In genomic region chr2:227632827-227633226, GRCh38 we compare ENCODE assay signal across 12 cellular contexts. TPM values are rescaled to one million over a fixed set of nuclear protein-coding genes. Genes with fewer than 3 reads are reported as not detected.
"Had no signal": no experiment of that assay in that cellular context is flagged by ENCODE, and none has a peak within 500 bp of the region (broad histone marks: within the 10 kb centered on the region; RNA-seq: fewer than 3 reads in every experiment).

No MANE protein-coding gene starts in this region.

- H3K27ac ChIP-seq: GM23248 had no signal

- H3K9me3 Mint-ChIP-seq: HFFc6 had no signal

- FAIRE-seq: HTR-8/SVneo, K562 had no signal

- ATAC-seq: HCT116, K562 had no signal

- H3K4me3 Mint-ChIP-seq: HFFc6 had no signal

- H3K9ac ChIP-seq: GM23248 had no signal

- DNase-seq: GM23248, GOT3, H7, HFFc6, IMR-90, KG1 had no signal

- H3K36me3 ChIP-seq: HAP-1 had no signal

- H3K4me3 ChIP-seq: GM23248, HAP-1, K562 had no signal

- H3K27ac Mint-ChIP-seq: HFFc6 had no signal

- H3K9me3 ChIP-seq: HAP-1 had no signal

- H2AFZ ChIP-seq: GM23248 had no signal

RNA-seq across cellular contexts. Expression of gene SCYGR4, which starts 15.5 kb away (rescaled TPM):
- total RNA-seq: GM23248, H4, H7, HFFc6, HT-29, IMR-90, K562 had no signal
- polyA plus RNA-seq: GM23248, IMR-90 had no signal

RNA-seq across cellular contexts. Expression of gene SCYGR3, which starts 18.2 kb away (rescaled TPM):
- total RNA-seq: GM23248, H4, H7, HFFc6, HT-29, IMR-90, K562 had no signal
- polyA plus RNA-seq: GM23248, IMR-90, K562 had no signal

RNA-seq across cellular contexts. Expression of gene SCYGR5, which starts 33.8 kb away (rescaled TPM):
- total RNA-seq: GM23248, H4, H7, HFFc6, HT-29, IMR-90, K562 had no signal
- polyA plus RNA-seq: GM23248, IMR-90, K562 had no signal

RNA-seq across cellular contexts. Expression of gene SCYGR2, which starts 34.1 kb away (rescaled TPM):
- total RNA-seq: GM23248, H4, H7, HFFc6, HT-29, IMR-90, K562 had no signal
- polyA plus RNA-seq: GM23248, IMR-90, K562 had no signal
